In the genomic region with DNA sequence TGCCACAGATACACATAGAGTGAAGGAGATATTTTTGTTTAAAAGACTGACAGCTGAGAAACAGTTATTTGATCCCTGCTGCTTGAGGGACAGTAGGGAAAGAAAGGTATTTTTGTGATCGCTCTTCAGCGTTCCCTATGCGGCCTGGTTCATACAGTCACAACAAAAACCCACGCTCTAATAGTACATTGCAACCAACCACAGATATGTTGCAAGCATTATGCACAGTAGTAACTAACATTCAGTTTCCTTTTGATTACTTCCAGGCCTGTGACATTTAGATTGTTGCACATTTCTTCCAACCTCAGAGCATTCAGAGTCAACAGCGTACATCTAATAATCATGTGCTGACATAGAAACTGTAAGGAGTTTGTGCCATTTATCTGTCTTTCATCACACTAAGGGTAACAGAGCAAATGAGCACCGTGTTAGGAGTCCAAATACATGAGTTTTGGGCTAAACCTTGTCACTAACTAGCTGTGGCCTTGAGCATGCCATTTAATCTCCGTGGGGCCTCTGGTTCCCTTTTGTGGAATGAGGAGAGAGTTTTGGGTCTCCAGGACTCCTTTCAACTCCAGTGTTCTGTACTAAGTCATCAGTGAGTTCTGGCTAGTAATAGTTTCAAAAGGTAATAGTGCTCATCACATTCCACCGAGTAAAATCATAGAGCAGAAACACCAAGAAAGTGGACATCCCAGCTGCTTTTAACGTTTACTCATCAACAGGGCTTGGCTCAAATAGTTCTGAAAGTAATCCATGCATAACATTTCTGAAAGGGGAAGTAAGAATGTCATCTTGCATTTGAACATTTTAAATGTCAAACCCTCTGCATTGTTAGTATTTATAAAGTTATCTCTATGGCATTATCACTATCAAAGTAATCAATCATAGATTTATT, we compare ENCODE assay signal across 8 cellular contexts.
DNase-seq lines count a peak whose midpoint lies in the region; ATAC-seq, FAIRE-seq and TF ChIP-seq lines count a peak whose summit lies in the region.

No MANE protein-coding gene starts in this region.

- peak; percentile 91 for ATAC-seq in GM19438 (IDR thresholded peaks at IDR 0.05; ENCODE audit: low read depth, unreplicated experiment)
- ATAC-seq in HG03442 (IDR thresholded peaks at IDR 0.05; ENCODE audit: unreplicated experiment) = peak; percentile 78

- H3K27me3 ChIP-seq in bronchial epithelial cell (ENCODE audit: control insufficient read depth, insufficient read depth, low read length) = no peaks in the 10 kb centered on the region

- FAIRE-seq in bronchial epithelial cell (lab: Jason Lieb, UNC) = peak; percentile 77

- DNase-seq in AG10803 (ENCODE audit: low read depth) = peak; percentile 90
- DNase-seq in bronchial epithelial cell (ENCODE audit: low read depth) = peak; percentile 82
- peak; percentile 61 for DNase-seq in stromal cell of bone marrow (ENCODE audit: low read depth)
- no peak for DNase-seq in ureter (ENCODE audit: low spot score)
- DNase-seq in SW 1271 (lab: John Stamatoyannopoulos, UW) = no peak
- no peak for DNase-seq in NCI-H1694 treated with DMSO at 0.1 percent for 48 hours (lab: John Stamatoyannopoulos, UW)

- H3K4me3 ChIP-seq in AG10803 (ENCODE audit: low read length) (peak overlapping the region; percentile 35), bronchial epithelial cell (ENCODE audit: low read depth, low read length) (no peak overlapping the region)

- TF ChIP-seq CTCF in AG10803 (conservative IDR thresholded peaks at IDR 0.05; ENCODE audit: low read length) (no peak), bronchial epithelial cell (IDR thresholded peaks at IDR 0.05; ENCODE audit: insufficient read depth, low read length, severe bottlenecking) (no peak)

- no peaks in the 10 kb centered on the region for H3K36me3 ChIP-seq in bronchial epithelial cell (ENCODE audit: control insufficient read depth, insufficient read depth, low read length)

Comparison
In these comparisons a context has a peak if more than half of its experiments do, and no peak if none do; other contexts are left out.
1. DNase-seq: peak in AG10803 (single experiment), bronchial epithelial cell (single experiment) and stromal cell of bone marrow (single experiment); none in ureter (single experiment), SW 1271 (0 of 2) and NCI-H1694 treated with DMSO at 0.1 percent for 48 hours (single experiment).